ENCODE assay signal across 1 cellular context in the genomic region with DNA sequence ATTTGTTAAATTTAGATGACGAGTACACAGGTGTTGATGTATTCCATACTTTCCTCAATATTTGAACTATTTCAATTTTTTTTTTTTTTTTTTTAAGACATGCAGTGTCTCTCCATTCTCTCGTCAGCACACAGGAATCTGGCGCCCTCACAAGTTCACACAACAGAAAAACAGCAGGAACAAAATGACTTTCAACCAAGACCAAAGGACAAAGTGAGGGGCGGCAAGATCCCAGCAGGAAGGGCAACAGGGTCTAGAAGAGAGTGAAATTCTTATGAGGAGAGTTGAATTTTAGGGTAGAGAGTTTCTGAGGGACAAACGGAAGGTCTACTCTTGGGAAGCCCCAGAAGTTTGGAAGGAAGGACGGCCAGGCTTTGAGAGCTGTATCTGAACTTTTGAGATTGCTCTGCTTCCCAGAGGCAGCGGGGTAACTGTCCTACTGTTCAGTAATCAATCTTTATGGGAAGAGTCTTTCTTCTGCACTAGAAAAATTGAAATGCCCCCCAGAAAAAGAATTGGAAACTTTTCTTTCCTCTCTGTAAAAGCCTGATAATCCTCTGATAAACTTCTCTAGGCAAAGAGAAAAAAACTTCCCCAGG.
TF ChIP-seq lines count a peak whose summit lies in the region.

No MANE protein-coding gene starts in this region.

TF ChIP-seq in SK-N-SH treated with all-trans-retinoic acid at 6 μM for 48 hours, 23 proteins besides CTCF, POLR2A, EP300 and RAD21 (continued from another document):
- TF ChIP-seq, protein P1, sequence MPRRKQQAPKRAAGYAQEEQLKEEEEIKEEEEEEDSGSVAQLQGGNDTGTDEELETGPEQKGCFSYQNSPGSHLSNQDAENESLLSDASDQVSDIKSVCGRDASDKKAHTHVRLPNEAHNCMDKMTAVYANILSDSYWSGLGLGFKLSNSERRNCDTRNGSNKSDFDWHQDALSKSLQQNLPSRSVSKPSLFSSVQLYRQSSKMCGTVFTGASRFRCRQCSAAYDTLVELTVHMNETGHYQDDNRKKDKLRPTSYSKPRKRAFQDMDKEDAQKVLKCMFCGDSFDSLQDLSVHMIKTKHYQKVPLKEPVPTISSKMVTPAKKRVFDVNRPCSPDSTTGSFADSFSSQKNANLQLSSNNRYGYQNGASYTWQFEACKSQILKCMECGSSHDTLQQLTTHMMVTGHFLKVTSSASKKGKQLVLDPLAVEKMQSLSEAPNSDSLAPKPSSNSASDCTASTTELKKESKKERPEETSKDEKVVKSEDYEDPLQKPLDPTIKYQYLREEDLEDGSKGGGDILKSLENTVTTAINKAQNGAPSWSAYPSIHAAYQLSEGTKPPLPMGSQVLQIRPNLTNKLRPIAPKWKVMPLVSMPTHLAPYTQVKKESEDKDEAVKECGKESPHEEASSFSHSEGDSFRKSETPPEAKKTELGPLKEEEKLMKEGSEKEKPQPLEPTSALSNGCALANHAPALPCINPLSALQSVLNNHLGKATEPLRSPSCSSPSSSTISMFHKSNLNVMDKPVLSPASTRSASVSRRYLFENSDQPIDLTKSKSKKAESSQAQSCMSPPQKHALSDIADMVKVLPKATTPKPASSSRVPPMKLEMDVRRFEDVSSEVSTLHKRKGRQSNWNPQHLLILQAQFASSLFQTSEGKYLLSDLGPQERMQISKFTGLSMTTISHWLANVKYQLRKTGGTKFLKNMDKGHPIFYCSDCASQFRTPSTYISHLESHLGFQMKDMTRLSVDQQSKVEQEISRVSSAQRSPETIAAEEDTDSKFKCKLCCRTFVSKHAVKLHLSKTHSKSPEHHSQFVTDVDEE (CRISPR knock-in tag; IDR thresholded peaks at IDR 0.05), result no peak
- TF ChIP-seq, protein P2, sequence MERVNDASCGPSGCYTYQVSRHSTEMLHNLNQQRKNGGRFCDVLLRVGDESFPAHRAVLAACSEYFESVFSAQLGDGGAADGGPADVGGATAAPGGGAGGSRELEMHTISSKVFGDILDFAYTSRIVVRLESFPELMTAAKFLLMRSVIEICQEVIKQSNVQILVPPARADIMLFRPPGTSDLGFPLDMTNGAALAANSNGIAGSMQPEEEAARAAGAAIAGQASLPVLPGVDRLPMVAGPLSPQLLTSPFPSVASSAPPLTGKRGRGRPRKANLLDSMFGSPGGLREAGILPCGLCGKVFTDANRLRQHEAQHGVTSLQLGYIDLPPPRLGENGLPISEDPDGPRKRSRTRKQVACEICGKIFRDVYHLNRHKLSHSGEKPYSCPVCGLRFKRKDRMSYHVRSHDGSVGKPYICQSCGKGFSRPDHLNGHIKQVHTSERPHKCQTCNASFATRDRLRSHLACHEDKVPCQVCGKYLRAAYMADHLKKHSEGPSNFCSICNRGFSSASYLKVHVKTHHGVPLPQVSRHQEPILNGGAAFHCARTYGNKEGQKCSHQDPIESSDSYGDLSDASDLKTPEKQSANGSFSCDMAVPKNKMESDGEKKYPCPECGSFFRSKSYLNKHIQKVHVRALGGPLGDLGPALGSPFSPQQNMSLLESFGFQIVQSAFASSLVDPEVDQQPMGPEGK (CRISPR knock-in tag; IDR thresholded peaks at IDR 0.05; ENCODE audit: borderline replicate concordance), result no peak
- TF ChIP-seq, protein P3, sequence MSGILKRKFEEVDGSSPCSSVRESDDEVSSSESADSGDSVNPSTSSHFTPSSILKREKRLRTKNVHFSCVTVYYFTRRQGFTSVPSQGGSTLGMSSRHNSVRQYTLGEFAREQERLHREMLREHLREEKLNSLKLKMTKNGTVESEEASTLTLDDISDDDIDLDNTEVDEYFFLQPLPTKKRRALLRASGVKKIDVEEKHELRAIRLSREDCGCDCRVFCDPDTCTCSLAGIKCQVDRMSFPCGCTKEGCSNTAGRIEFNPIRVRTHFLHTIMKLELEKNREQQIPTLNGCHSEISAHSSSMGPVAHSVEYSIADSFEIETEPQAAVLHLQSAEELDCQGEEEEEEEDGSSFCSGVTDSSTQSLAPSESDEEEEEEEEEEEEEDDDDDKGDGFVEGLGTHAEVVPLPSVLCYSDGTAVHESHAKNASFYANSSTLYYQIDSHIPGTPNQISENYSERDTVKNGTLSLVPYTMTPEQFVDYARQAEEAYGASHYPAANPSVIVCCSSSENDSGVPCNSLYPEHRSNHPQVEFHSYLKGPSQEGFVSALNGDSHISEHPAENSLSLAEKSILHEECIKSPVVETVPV (CRISPR knock-in tag; IDR thresholded peaks at IDR 0.05), result no peak
- TF ChIP-seq TCF4 (CRISPR knock-in tag; IDR thresholded peaks at IDR 0.05; ENCODE audit: borderline replicate concordance) (no peak), ZNF565 (CRISPR knock-in tag; conservative IDR thresholded peaks at IDR 0.05; ENCODE audit: low read depth) (no peak), CSDC2 (CRISPR knock-in tag; IDR thresholded peaks at IDR 0.05) (no peak)
